In genomic region chr15:64825081-64825430, GRCh38 we compare ENCODE assay signal across 8 cellular contexts. TPM values are rescaled to one million over a fixed set of nuclear protein-coding genes. Genes with fewer than 3 reads are reported as not detected.
DNase-seq lines count a peak whose midpoint lies in the region; ATAC-seq and TF ChIP-seq lines count a peak whose summit lies in the region.

No MANE protein-coding gene starts in this region.

- no peak overlapping the region for H2AK5ac ChIP-seq in trophoblast cell (ENCODE audit: low read length)

- ATAC-seq in Panc1 (peak; percentile 18), GM18498 (IDR thresholded peaks at IDR 0.05; ENCODE audit: unreplicated experiment) (no peak)

- peak overlapping the region; percentile 28 for H2BK120ac ChIP-seq in trophoblast cell (ENCODE audit: insufficient read depth, low read length, poor library complexity)

- peak overlapping the region; percentile 67 for H3K4me2 ChIP-seq in trophoblast cell (ENCODE audit: low read length)

- H4K12ac ChIP-seq in trophoblast cell (ENCODE audit: low read depth, low read length): peak overlapping the region; percentile 22

- peak overlapping the region; percentile 82 for H3K4me3 Mint-ChIP-seq in activated T-cell treated with anti-CD3 and anti-CD28 coated beads, Interleukin-2, amount 50 U/mL, for 24 hours

- H3K14ac ChIP-seq in trophoblast cell (ENCODE audit: low read length): peak overlapping the region; percentile 65

- no peaks in the 10 kb centered on the region for H3K9me3 Mint-ChIP-seq in activated T-cell treated with anti-CD3 and anti-CD28 coated beads, Interleukin-2, amount 50 U/mL, for 24 hours

- H4K91ac ChIP-seq in trophoblast cell (ENCODE audit: low read depth, low read length): peak overlapping the region; percentile 65

- H3K36me3 Mint-ChIP-seq in activated T-cell treated with anti-CD3 and anti-CD28 coated beads, Interleukin-2, amount 50 U/mL, for 24 hours (ENCODE audit: low read depth): peaks cover 10% of the 10 kb centered on the region

- H3K79me1 ChIP-seq in trophoblast cell (ENCODE audit: low read length): peaks cover 8% of the 10 kb centered on the region

- POLR2A ChIA-PET in Panc1 (lab: Charles Lee): interaction anchor here (0.6 kb wide), 2 partner anchors 10 to 272 kb away, joined by 7 to 15 read pairs; no protein-coding TSS in a partner anchor

- H2AFZ ChIP-seq in trophoblast cell (ENCODE audit: insufficient read depth, low read length, poor library complexity): peak overlapping the region; percentile 33

- TF ChIP-seq EP300 in esophagus muscularis mucosa (IDR thresholded peaks at IDR 0.05): no peak

- peaks cover 20% of the 10 kb centered on the region for H3K27me3 Mint-ChIP-seq in activated T-cell treated with anti-CD3 and anti-CD28 coated beads, Interleukin-2, amount 50 U/mL, for 24 hours

- peaks cover 3% of the 10 kb centered on the region for H3K79me2 ChIP-seq in trophoblast cell (ENCODE audit: control insufficient read depth, insufficient read depth, low read length, poor library complexity)

- TF ChIP-seq POLR2A in esophagus muscularis mucosa (IDR thresholded peaks at IDR 0.05; ENCODE audit: low read depth): no peak

- H3K27me3 ChIP-seq in Panc1 (ENCODE audit: control insufficient read depth, insufficient read depth, low read length): no peaks in the 10 kb centered on the region
- H3K27me3 ChIP-seq in esophagus muscularis mucosa: no peaks in the 10 kb centered on the region
- no peaks in the 10 kb centered on the region for H3K27me3 ChIP-seq in trophoblast cell (ENCODE audit: insufficient read depth, low read length)

- peak overlapping the region; percentile 63 to 94 for H3K4me3 ChIP-seq in Panc1 (ENCODE audit: low read depth in 2 of 2, low read length in 2 of 2)
- peak overlapping the region; percentile 45 to 53 (median 51) for H3K4me3 ChIP-seq in esophagus muscularis mucosa
- H3K4me3 ChIP-seq in trophoblast cell (ENCODE audit: low read depth, low read length): peak overlapping the region; percentile 72

- peaks cover 31% of the 10 kb centered on the region for H3K4me1 Mint-ChIP-seq in activated T-cell treated with anti-CD3 and anti-CD28 coated beads, Interleukin-2, amount 50 U/mL, for 24 hours (ENCODE audit: low read depth)

- TF ChIP-seq CTCF in Panc1 (IDR thresholded peaks at IDR 0.05) (no peak), esophagus muscularis mucosa (IDR thresholded peaks at IDR 0.05) (no peak)

- no peaks in the 10 kb centered on the region for H3K36me3 ChIP-seq in Panc1 (ENCODE audit: control insufficient read depth, insufficient read depth, low read length)
- no peaks in the 10 kb centered on the region for H3K36me3 ChIP-seq in esophagus muscularis mucosa
- H3K36me3 ChIP-seq in trophoblast cell (ENCODE audit: control insufficient read depth in 1 of 2, insufficient read depth in 2 of 2, low read length in 2 of 2): peaks cover 7 to 8% of the 10 kb centered on the region in 2 experiments

- H3K23ac ChIP-seq in trophoblast cell (ENCODE audit: low read length): peak overlapping the region; percentile 64

- H3K18ac ChIP-seq in trophoblast cell (ENCODE audit: low read length): peak overlapping the region; percentile 61

- BruUV-seq in Panc1 (replicated peaks; lab: Mats Ljungman, UMichigan): TSS peak; percentile 73

- H2BK12ac ChIP-seq in trophoblast cell (ENCODE audit: low read length): no peak overlapping the region

- peak overlapping the region; percentile 6 for H3K9ac ChIP-seq in trophoblast cell (ENCODE audit: low read length)

- 0% methylated on average over 13 of the region's 13 CpGs for WGBS in esophagus muscularis mucosa
- no CpG with 5 or more reads among the region's 13 CpGs for WGBS in trophoblast cell (ENCODE audit: extremely low coverage, insufficient coverage, insufficient read length)

- H3K27ac Mint-ChIP-seq in activated T-cell treated with anti-CD3 and anti-CD28 coated beads, Interleukin-2, amount 50 U/mL, for 24 hours: peak overlapping the region; percentile 85

- H2BK5ac ChIP-seq in trophoblast cell (ENCODE audit: low read depth, low read length, poor library complexity): peak overlapping the region; percentile 42

- CTCF ChIA-PET in Panc1 (lab: Charles Lee): no interaction called here

- H3K9me3 ChIP-seq in Panc1 (ENCODE audit: control insufficient read depth, insufficient read depth, low read depth, low read length): no peaks in the 10 kb centered on the region
- H3K9me3 ChIP-seq in esophagus muscularis mucosa: no peaks in the 10 kb centered on the region
- H3K9me3 ChIP-seq in trophoblast cell (ENCODE audit: insufficient read depth, low read depth, low read length): peaks cover 5% of the 10 kb centered on the region

- H3K27ac ChIP-seq in Panc1 (ENCODE audit: low read length): peak overlapping the region; percentile 99
- peak overlapping the region; percentile 42 to 82 (median 74) for H3K27ac ChIP-seq in esophagus muscularis mucosa (replicated peaks in 1 of 4)
- no peak overlapping the region for H3K27ac ChIP-seq in trophoblast cell (ENCODE audit: low read depth, low read length)

- intact Hi-C loops in Panc1 (cut with micrococcal nuclease; ENCODE audit: unreplicated experiment): no loop called here
- intact Hi-C loops in esophagus muscularis mucosa (cut with DNase I): loop anchor here (10.0 kb wide), 1 partner anchor 160 kb away; the partner anchor contains the start of gene SPG21

- in situ Hi-C loops in Panc1 (cut with HindIII; ENCODE audit: low pct_unique_long_range_greater_than_20kb, low sequenced_read_pairs): no loop called here

- H3K4me1 ChIP-seq in Panc1 (ENCODE audit: control insufficient read depth, insufficient read depth, low read length) (peaks cover 6% of the 10 kb centered on the region; the same call in 1 of the 2 replicates), esophagus muscularis mucosa (peaks cover 18 to 43% (median 33%) of the 10 kb centered on the region in 4 donors), trophoblast cell (ENCODE audit: control insufficient read depth in 1 of 2, insufficient read depth in 2 of 2, low read length in 2 of 2) (peaks cover 0 to 16% of the 10 kb centered on the region in 2 experiments)

- peak overlapping the region; percentile 2 for H3K4ac ChIP-seq in trophoblast cell (ENCODE audit: low read depth, low read length)

- DNase-seq in activated T-cell treated with anti-CD3 and anti-CD28 coated beads, Interleukin-2, amount 50 U/mL, for 24 hours: no peak
- DNase-seq in activated T-cell treated with anti-CD3 and anti-CD28 coated beads, Interleukin-2, amount 50 U/mL, for 48 hours: no peak
- DNase-seq in Panc1 (ENCODE audit: low read depth, low spot score) (no peak), esophagus muscularis mucosa (ENCODE audit: extremely low spot score) (no peak), trophoblast cell (no peak), NCI-H1048 (lab: John Stamatoyannopoulos, UW) (no peak)
- no peak for DNase-seq in activated effector memory CD4-positive, alpha-beta T cell treated with Interleukin-2 at 50 U/mL for 16 hours

- H4K8ac ChIP-seq in trophoblast cell (ENCODE audit: low read depth, low read length): peak overlapping the region; percentile 67

RNA-seq across cellular contexts. Expression of gene PIF1, which starts 0.4 kb away (rescaled TPM):
- total RNA-seq in Panc1 (2021; ENCODE audit: unreplicated experiment): 38.6 TPM
- 12.6 TPM for polyA plus RNA-seq in Panc1 (2012; ENCODE audit: insufficient read length)
- total RNA-seq in esophagus muscularis mucosa: 1 to 10 TPM in 3 of 4 donors, under 1 TPM in 1; 0.78 to 4.4 (median 2.0) TPM
- polyA plus RNA-seq in trophoblast cell (2013): 7.7 and 8.2 TPM in 2 replicates

RNA-seq across cellular contexts. Expression of gene PLEKHO2, which starts 16.7 kb away (rescaled TPM):
- 11.1 TPM for total RNA-seq in Panc1 (2021; ENCODE audit: unreplicated experiment)
- 8.9 TPM for polyA plus RNA-seq in Panc1 (2012; ENCODE audit: insufficient read length)
- 100 to 1,000 TPM in 1 of 4 donors, 10 to 100 TPM in 3; 41.5 to 103 (median 51.2) TPM for total RNA-seq in esophagus muscularis mucosa
- polyA plus RNA-seq in trophoblast cell (2013): 12.4 and 13.6 TPM in 2 replicates

RNA-seq across cellular contexts. Expression of gene RBPMS2, which starts 49.7 kb away (rescaled TPM):
- total RNA-seq in Panc1 (2021; ENCODE audit: unreplicated experiment): 33.7 TPM
- 29.8 TPM for polyA plus RNA-seq in Panc1 (2012; ENCODE audit: insufficient read length)
- total RNA-seq in esophagus muscularis mucosa: 10 to 100 TPM; 27.2 to 64.1 (median 45.4) TPM
- 49.4 and 49.5 TPM in 2 replicates for polyA plus RNA-seq in trophoblast cell (2013)
